Comparison of ENCODE assay signal across 8 cellular contexts in the genomic region with DNA sequence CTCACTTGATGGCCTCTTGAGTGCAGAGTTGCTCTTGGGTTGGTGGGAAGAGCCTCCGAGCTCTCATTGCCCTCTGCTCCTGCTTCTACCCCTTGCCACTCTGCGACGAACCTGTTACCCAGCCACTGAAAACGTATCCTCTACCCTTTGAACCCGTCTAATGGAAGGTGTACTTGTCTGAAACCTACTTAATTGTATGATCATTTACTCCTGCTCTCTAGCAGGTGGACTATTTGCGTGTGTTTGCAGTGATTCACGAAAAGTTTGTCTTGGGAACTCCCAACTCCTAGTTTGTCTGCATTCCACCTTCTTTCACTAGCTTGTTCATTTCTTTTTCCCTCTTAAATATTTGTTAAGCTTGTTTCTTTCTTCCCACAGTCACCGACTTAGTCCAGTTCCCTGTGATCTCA. TPM values are rescaled to one million over a fixed set of nuclear protein-coding genes. Genes with fewer than 3 reads are reported as not detected.
A peak's percentile ranks its signal among the peaks of the same experiment; 100 is the strongest.
DNase-seq lines count a peak whose midpoint lies in the region; ATAC-seq and TF ChIP-seq lines count a peak whose summit lies in the region.

No MANE protein-coding gene starts in this region.

- POLR2A ChIA-PET in T-cell (lab: Charles Lee), result interaction anchor here (0.7 kb wide), 2 partner anchors 23 to 133 kb away, joined by 3 read pairs; no protein-coding TSS in a partner anchor

- H3K4me3 ChIP-seq in HFF-Myc (replicated peaks; ENCODE audit: low read depth, low read length), result peak overlapping the region; percentile 55
- peak overlapping the region; percentile 77 to 79 for H3K4me3 ChIP-seq in foreskin fibroblast (ENCODE audit: low read depth in 1 of 2, low read length in 2 of 2)

- ATAC-seq in T-cell (replicated peaks in 1 of 4) (peak; percentile 8 to 23 (median 14)), GM19467 (IDR thresholded peaks at IDR 0.05; ENCODE audit: unreplicated experiment) (no peak)

- TF ChIP-seq CTCF in HFF-Myc (IDR thresholded peaks at IDR 0.05; ENCODE audit: low read depth, low read length, missing control alignments) (no peak), foreskin fibroblast (IDR thresholded peaks at IDR 0.05; ENCODE audit: low read depth, low read length) (no peak), progenitor cell of endocrine pancreas (IDR thresholded peaks at IDR 0.05; ENCODE audit: unreplicated experiment) (no peak)

- peak overlapping the region; percentile 93 to 98 (median 97) for H3K4me3 Mint-ChIP-seq in T-cell
- H3K4me3 Mint-ChIP-seq in progenitor cell of endocrine pancreas (ENCODE audit: low read depth), result peak overlapping the region; percentile 92

- no peaks in the 10 kb centered on the region for H3K27me3 Mint-ChIP-seq in T-cell
- H3K27me3 Mint-ChIP-seq in progenitor cell of endocrine pancreas, result no peaks in the 10 kb centered on the region

- CTCF ChIA-PET in T-cell (lab: Charles Lee), result interaction anchor here in 1 of 2 donors (0.6 to 1.2 kb wide), 3 partner anchors 24 to 70 kb away, joined by 3 to 5 read pairs (median 3); no protein-coding TSS in a partner anchor

- H3K36me3 Mint-ChIP-seq in T-cell (peaks cover 43% of the 10 kb centered on the region), progenitor cell of endocrine pancreas (ENCODE audit: insufficient read depth) (peaks cover 29% of the 10 kb centered on the region)

- H3K9me3 Mint-ChIP-seq in T-cell (no peaks in the 10 kb centered on the region), progenitor cell of endocrine pancreas (ENCODE audit: low read depth) (peaks cover 7% of the 10 kb centered on the region)

- H3K4me1 Mint-ChIP-seq in T-cell (peaks cover 44 to 57% (median 52%) of the 10 kb centered on the region in 3 donors), progenitor cell of endocrine pancreas (ENCODE audit: low read depth) (peaks cover 24% of the 10 kb centered on the region)

- DNase-seq in ELR (ENCODE audit: low read depth), result peak; percentile 6
- no peak for DNase-seq in HFF-Myc (ENCODE audit: extremely low read depth, low read depth)
- DNase-seq in T-cell, result peak in 2 of 34 experiments; percentile 0 to 4
- peak in 1 of 2 donors; percentile 23 for DNase-seq in foreskin fibroblast
- DNase-seq in progenitor cell of endocrine pancreas (ENCODE audit: low spot score, unreplicated experiment), result no peak
- DNase-seq in kidney glomerular epithelial cell (lab: John Stamatoyannopoulos, UW), result no peak
- DNase-seq in NCI-H2029 (lab: John Stamatoyannopoulos, UW), result no peak

- H3K27ac Mint-ChIP-seq in T-cell (peak overlapping the region; percentile 91 to 98), progenitor cell of endocrine pancreas (peak overlapping the region; percentile 95)

RNA-seq across cellular contexts. Expression of gene CROT, which starts 0.5 kb away (rescaled TPM):
- total RNA-seq in T-cell (10 to 100 TPM in 4 of 5 donors, 1 to 10 TPM in 1; 8.5 to 17.2 (median 11.8) TPM), progenitor cell of endocrine pancreas (18.1 and 20.9 TPM in 2 replicates)
